39 cellular contexts compared by ENCODE assay signal in genomic region chr19:3866798-3867638, GRCh38. TPM values are rescaled to one million over a fixed set of nuclear protein-coding genes. Genes with fewer than 3 reads are reported as not detected.
DNase-seq lines count a peak whose midpoint lies in the region; ATAC-seq, FAIRE-seq and TF ChIP-seq lines count a peak whose summit lies in the region.
"Had no signal": no experiment of that assay in that cellular context is flagged by ENCODE, and none has a peak within 500 bp of the region (broad histone marks: within the 10 kb centered on the region; RNA-seq: fewer than 3 reads in every experiment).

No MANE protein-coding gene starts in this region.

- TF ChIP-seq POLR2A in K562 (conservative IDR thresholded peaks at IDR 0.05): no peak

- H3K9me3 ChIP-seq in SK-N-SH: no peaks in the 10 kb centered on the region
- H3K9me3 ChIP-seq in K562 (replicated peaks; ENCODE audit: control insufficient read depth, insufficient read depth, low read depth, low read length): 0 out of 2 replicates have a peak, but pooled peaks cover 3% of the 10 kb centered on the region
- H3K9me3 ChIP-seq: colonic mucosa, suprapubic skin, upper lobe of right lung had no signal

- H3K4me1 Mint-ChIP-seq in glutamatergic neuron (ENCODE audit: low read depth, unreplicated experiment) (peaks cover 3% of the 10 kb centered on the region), progenitor cell of endocrine pancreas (ENCODE audit: low read depth) (no peaks in the 10 kb centered on the region)

- DNase-seq in SK-N-SH (peak; percentile 47), K562 (ENCODE audit: extremely low read depth in 1 of 4, low spot score in 3 of 4) (no peak), glutamatergic neuron (no peak), progenitor cell of endocrine pancreas (ENCODE audit: low spot score, unreplicated experiment) (no peak), NCI-H446 treated with DMSO at 0.1 percent for 48 hours (lab: John Stamatoyannopoulos, UW) (no peak)
- no peak for DNase-seq in effector CD4-positive, alpha-beta T cell
- DNase-seq: activated CD8-positive, alpha-beta T cell treated with anti-CD3 and anti-CD28 coated beads for 36 hours; activated naive CD4-positive, alpha-beta T cell treated with anti-CD3 and anti-CD28 coated beads, Interleukin-2, amount 50 U/mL, for 16 hours; Calu3; colonic mucosa; DMS79; effector memory CD8-positive, alpha-beta T cell; esophagus squamous epithelium; foreskin keratinocyte; GF-D8; heart left ventricle; KG1; kidney; NCI-H1105; NCI-H187 treated with DMSO at 0.1 percent for 48 hours; NCI-H2227 treated with DMSO at 0.1 percent for 48 hours; NCI-H526 treated with DMSO at 0.1 percent for 48 hours; Peyer's patch; retina; SHP77; stimulated activated naive CD4-positive, alpha-beta T cell; upper lobe of right lung had no signal

- H4K20me1 ChIP-seq in SK-N-SH (ENCODE audit: insufficient read depth) (no peaks in the 10 kb centered on the region), K562 (replicated peaks; ENCODE audit: control insufficient read depth, insufficient read depth, low read length) (no peaks in the 10 kb centered on the region)

- TF ChIP-seq RAD21 in SK-N-SH (IDR thresholded peaks at IDR 0.05; ENCODE audit: low read length) (no peak), K562 (CRISPR knock-in tag; conservative IDR thresholded peaks at IDR 0.05 in 1 of 2, IDR thresholded peaks at IDR 0.05 in 1 of 2) (no peak)

- H3K79me2 ChIP-seq in SK-N-SH (ENCODE audit: insufficient read depth): no peaks in the 10 kb centered on the region
- H3K79me2 ChIP-seq in K562 (ENCODE audit: control insufficient read depth, insufficient read depth, low read length): no peaks in the 10 kb centered on the region

- no peak for FAIRE-seq in K562 (lab: Jason Lieb, UNC)
- FAIRE-seq: bronchial epithelial cell, kidney had no signal

- no peaks in the 10 kb centered on the region; a peak in 1 of 4 replicates for H3K4me1 ChIP-seq in SK-N-SH (ENCODE audit: control insufficient read depth in 1 of 2, insufficient read depth in 2 of 2, low read depth in 1 of 2, low read length in 1 of 2)
- H3K4me1 ChIP-seq in K562 (replicated peaks in 1 of 2; ENCODE audit: control insufficient read depth in 2 of 2, insufficient read depth in 2 of 2, low read length in 2 of 2): peaks cover 0 to 15% of the 10 kb centered on the region in 2 experiments; a peak in 2 of 5 replicates
- H3K4me1 ChIP-seq: colonic mucosa, foreskin keratinocyte, upper lobe of right lung had no signal

- H3K9me2 ChIP-seq in SK-N-SH: no peaks in the 10 kb centered on the region

- intact Hi-C loops in K562 (cut with micrococcal nuclease): no loop called here

- no peak overlapping the region for H3K27ac Mint-ChIP-seq in glutamatergic neuron (ENCODE audit: unreplicated experiment)
- H3K27ac Mint-ChIP-seq in progenitor cell of endocrine pancreas: peak overlapping the region; percentile 62
- H3K27ac Mint-ChIP-seq: activated CD8-positive, alpha-beta T cell treated with anti-CD3 and anti-CD28 coated beads for 36 hours; effector memory CD8-positive, alpha-beta T cell had no signal

- H3K36me3 Mint-ChIP-seq in glutamatergic neuron (ENCODE audit: unreplicated experiment): no peaks in the 10 kb centered on the region
- no peaks in the 10 kb centered on the region for H3K36me3 Mint-ChIP-seq in progenitor cell of endocrine pancreas (ENCODE audit: insufficient read depth)

- H3K27me3 ChIP-seq in SK-N-SH (ENCODE audit: insufficient read depth) (peaks cover 26% of the 10 kb centered on the region; the same call in 1 of the 2 replicates), K562 (ENCODE audit: control insufficient read depth in 2 of 2, insufficient read depth in 2 of 2, low read length in 2 of 2) (peaks cover 48 to 52% of the 10 kb centered on the region in 2 experiments)

- H3F3A ChIP-seq in SK-N-SH (replicated peaks; ENCODE audit: insufficient read depth): no peaks in the 10 kb centered on the region

- 68% methylated on average over 13 of the region's 14 CpGs for WGBS in SK-N-SH (ENCODE audit: low lambda C conversion rate)
- 3% methylated on average over 14 of the region's 14 CpGs for WGBS in K562 (ENCODE audit: insufficient coverage, low coverage, missing lambda C conversion rate)

- TF ChIP-seq EP300 in SK-N-SH (IDR thresholded peaks at IDR 0.05; ENCODE audit: borderline replicate concordance in 1 of 2, low read depth in 1 of 2, low read length in 1 of 2) (no peak), K562 (IDR thresholded peaks at IDR 0.05; ENCODE audit: low read length) (no peak)

- H3K4me3 Mint-ChIP-seq in glutamatergic neuron (ENCODE audit: unreplicated experiment) (peak overlapping the region; percentile 38), progenitor cell of endocrine pancreas (ENCODE audit: low read depth) (peak overlapping the region; percentile 14)
- H3K4me3 Mint-ChIP-seq: activated CD8-positive, alpha-beta T cell treated with anti-CD3 and anti-CD28 coated beads for 36 hours; effector memory CD8-positive, alpha-beta T cell had no signal

- H3K9me3 Mint-ChIP-seq in glutamatergic neuron (ENCODE audit: unreplicated experiment) (peaks cover 7% of the 10 kb centered on the region), progenitor cell of endocrine pancreas (ENCODE audit: low read depth) (peaks cover 5% of the 10 kb centered on the region)
- H3K9me3 Mint-ChIP-seq: activated CD8-positive, alpha-beta T cell treated with anti-CD3 and anti-CD28 coated beads for 36 hours; effector memory CD8-positive, alpha-beta T cell had no signal

- no peak for TF ChIP-seq CTCF in SK-N-SH (IDR thresholded peaks at IDR 0.05)
- TF ChIP-seq CTCF in K562 (IDR thresholded peaks at IDR 0.05 in 2 of 3, conservative IDR thresholded peaks at IDR 0.05 in 1 of 3; ENCODE audit: insufficient read depth in 2 of 3, low read depth in 1 of 3, low read length in 3 of 3): no peak
- TF ChIP-seq CTCF in glutamatergic neuron (IDR thresholded peaks at IDR 0.05; ENCODE audit: partially characterized antibody, unreplicated experiment): no peak
- TF ChIP-seq CTCF in progenitor cell of endocrine pancreas (IDR thresholded peaks at IDR 0.05; ENCODE audit: unreplicated experiment): no peak

- no peak; the same call in 2 of the 3 replicates for ATAC-seq in SK-N-SH treated with all-trans-retinoic acid at 6 μM for 48 hours
- no peak for ATAC-seq in K562
- ATAC-seq in GM21825 (IDR thresholded peaks at IDR 0.05; ENCODE audit: unreplicated experiment): no peak
- ATAC-seq: activated CD8-positive, alpha-beta T cell treated with anti-CD3 and anti-CD28 coated beads for 36 hours; effector memory CD8-positive, alpha-beta T cell; foreskin keratinocyte; heart left ventricle had no signal

- H3K27me3 Mint-ChIP-seq in glutamatergic neuron (ENCODE audit: unreplicated experiment) (peaks cover 13% of the 10 kb centered on the region), progenitor cell of endocrine pancreas (peaks cover 46% of the 10 kb centered on the region)

- H3K4me2 ChIP-seq in SK-N-SH (no peak overlapping the region), K562 (ENCODE audit: insufficient read depth, low read length) (no peak overlapping the region)

- CTCF ChIA-PET in SK-N-SH (lab: Yijun Ruan, JAX) (interaction anchor here (1.1 to 2.0 kb wide), 4 partner anchors 15 to 118 kb away, joined by 3 to 6 read pairs (median 4); partner anchors contain the start of gene EEF2), K562 (lab: Yijun Ruan, JAX; ENCODE audit: low intra/inter-chr PET ratio) (no interaction called here)

- H2AFZ ChIP-seq in SK-N-SH (ENCODE audit: low read depth) (no peak overlapping the region), K562 (ENCODE audit: low read depth, low read length) (no peak overlapping the region)

- in situ Hi-C loops in K562 (cut with MboI): no loop called here

- H3K36me3 ChIP-seq in SK-N-SH (replicated peaks in 1 of 2; ENCODE audit: control insufficient read depth in 1 of 2, insufficient read depth in 2 of 2, low read length in 1 of 2) (no peaks in the 10 kb centered on the region), K562 (ENCODE audit: control insufficient read depth, insufficient read depth, low read length) (no peaks in the 10 kb centered on the region)
- H3K36me3 ChIP-seq: colonic mucosa, esophagus squamous epithelium, heart left ventricle, Peyer's patch, suprapubic skin, upper lobe of right lung had no signal

- no peak overlapping the region for H3K9ac ChIP-seq in SK-N-SH
- no peak overlapping the region; a peak in 1 of 4 replicates for H3K9ac ChIP-seq in K562 (ENCODE audit: insufficient read depth in 1 of 2, low read depth in 2 of 2, low read length in 2 of 2)

- no TSS peak for BruUV-seq in K562 (replicated peaks; lab: Mats Ljungman, UMichigan)

- no peaks in the 10 kb centered on the region for H3K9me1 ChIP-seq in K562 (ENCODE audit: control insufficient read depth, insufficient read depth, low read length)

- POLR2A ChIA-PET in SK-N-SH (lab: Yijun Ruan, JAX) (no interaction called here), K562 (lab: Yijun Ruan, JAX) (interaction anchor here (1.1 to 1.3 kb wide), 2 partner anchors 9 to 13 kb away, joined by 3 to 4 read pairs; no protein-coding TSS in a partner anchor)

- H3K27ac ChIP-seq in SK-N-SH (ENCODE audit: low read depth in 2 of 2, low read length in 1 of 2) (no peak overlapping the region), K562 (ENCODE audit: extremely low read depth, low read depth, low read length) (no peak overlapping the region)
- H3K27ac ChIP-seq: C4-2B, colonic mucosa, esophagus squamous epithelium, foreskin keratinocyte, heart left ventricle, Peyer's patch, skin epidermis, suprapubic skin, upper lobe of right lung had no signal

- H3K4me3 ChIP-seq in SK-N-SH (ENCODE audit: low read depth in 2 of 2, low read length in 1 of 2): no peak overlapping the region
- H3K4me3 ChIP-seq in K562: no peak overlapping the region
- H3K4me3 ChIP-seq: colonic mucosa, esophagus squamous epithelium, heart left ventricle, Peyer's patch, skin epidermis, suprapubic skin, upper lobe of right lung had no signal

RNA-seq across cellular contexts. Expression of gene ZFR2, which starts 1.8 kb away (rescaled TPM):
- polyA plus RNA-seq in SK-N-SH (2012; rRNA removed): 0.18 and 0.44 TPM in 2 replicates
- 0.06 and 0.64 TPM in 2 replicates for polyA plus RNA-seq in SK-N-SH (2012; cell fraction: cytosol; rRNA removed)
- 0.55 and 1.3 TPM in 2 replicates for polyA plus RNA-seq in SK-N-SH (2012; cell fraction: nucleus; rRNA removed)
- total RNA-seq in K562 (2011; cell fraction: chromatin; rRNA removed; ENCODE audit: low replicate concordance): 0.09 and 0.14 TPM in 2 replicates
- total RNA-seq in K562 (2011; cell fraction: nucleolus; rRNA removed): 0.26 TPM in 1 of 2 replicates, not detected in the other
- 0.38 TPM in 1 of 2 replicates, not detected in the other for total RNA-seq in K562 (2011; cell fraction: nucleoplasm; rRNA removed)
- 0.33 and 0.59 TPM in 2 replicates for total RNA-seq in K562 (2014; rRNA removed)
- not detected in 2 replicates for total RNA-seq in K562 (2014; rRNA removed; fragmentation: Illumina TruSeq; extraction: Trizol)
- total RNA-seq in K562 (2015; rRNA removed; fragmentation: Illumina TruSeq; extraction: Trizol): not detected in 2 replicates
- not detected in 2 replicates for total RNA-seq in K562 (2021)
- polyA plus RNA-seq in K562 (2011; rRNA removed): 0.03 and 0.04 TPM in 2 replicates
- 0.19 and 0.22 TPM in 2 replicates for polyA plus RNA-seq in K562 (2011; cell fraction: cytosol; rRNA removed)
- 0.08 and 0.21 TPM in 2 replicates for polyA plus RNA-seq in K562 (2011; cell fraction: nucleus; rRNA removed)
- 0.04 and 0.17 TPM in 2 replicates for polyA plus RNA-seq in K562 (2012)
- not detected in 2 replicates for polyA plus RNA-seq in K562 (2014; fragmentation: Illumina TruSeq; extraction: Trizol)
- polyA plus RNA-seq in K562 (2014; fragmentation: Nextera tagmentation; extraction: Ambion mirVana): under 1 TPM in 1 of 2 experiments, not detected in 1; 0.07 TPM
- not detected in 2 replicates for polyA plus RNA-seq in K562 (2014; rRNA removed)
- not detected in 2 replicates for polyA minus RNA-seq in K562 (2011; rRNA and poly(A)+ RNA removed)
- not detected in 2 replicates for polyA minus RNA-seq in K562 (2011; cell fraction: cytosol; rRNA and poly(A)+ RNA removed)
- polyA minus RNA-seq in K562 (2011; cell fraction: nucleus; rRNA and poly(A)+ RNA removed): 0.13 TPM in 1 of 2 replicates, not detected in the other
- total RNA-seq in glutamatergic neuron (ENCODE audit: unreplicated experiment): 8.9 TPM
- 3.5 and 3.9 TPM in 2 replicates for total RNA-seq in progenitor cell of endocrine pancreas
- total RNA-seq: A172, bronchial epithelial cell, Calu3, colonic mucosa, esophagus squamous epithelium, foreskin keratinocyte, H4, liver, MCF 10A, mesenteric fat pad, Peyer's patch had no signal
- polyA plus RNA-seq: liver had no signal

RNA-seq across cellular contexts. Expression of gene ATCAY, which starts 13.5 kb away (rescaled TPM):
- polyA plus RNA-seq in SK-N-SH (2012; rRNA removed) (0.84 and 1.2 TPM in 2 replicates), K562 (2011; rRNA removed) (not detected in 2 replicates), K562 (2014; fragmentation: Illumina TruSeq; extraction: Trizol) (not detected in 2 replicates), K562 (2014; fragmentation: Nextera tagmentation; extraction: Ambion mirVana) (not detected), K562 (2014; rRNA removed) (not detected in 2 replicates)
- polyA plus RNA-seq in SK-N-SH (2012; cell fraction: cytosol; rRNA removed): 0.68 and 1.4 TPM in 2 replicates
- 0.48 and 0.67 TPM in 2 replicates for polyA plus RNA-seq in SK-N-SH (2012; cell fraction: nucleus; rRNA removed)
- not detected in 2 replicates for total RNA-seq in K562 (2011; cell fraction: chromatin; rRNA removed; ENCODE audit: low replicate concordance)
- not detected in 2 replicates for total RNA-seq in K562 (2011; cell fraction: nucleolus; rRNA removed)
- total RNA-seq in K562 (2011; cell fraction: nucleoplasm; rRNA removed): 0.08 TPM in 1 of 2 replicates, not detected in the other
- total RNA-seq in K562 (2014; rRNA removed) (not detected in 2 replicates), K562 (2014; rRNA removed; fragmentation: Illumina TruSeq; extraction: Trizol) (not detected in 2 replicates), K562 (2015; rRNA removed; fragmentation: Illumina TruSeq; extraction: Trizol) (not detected in 2 replicates), K562 (2021) (0.07 TPM in 1 of 2 replicates, not detected in the other), glutamatergic neuron (ENCODE audit: unreplicated experiment) (182 TPM), progenitor cell of endocrine pancreas (0.43 and 1.1 TPM in 2 replicates)
- polyA plus RNA-seq in K562 (2011; cell fraction: cytosol; rRNA removed): 0.04 TPM in 1 of 2 replicates, not detected in the other
- polyA plus RNA-seq in K562 (2011; cell fraction: nucleus; rRNA removed): not detected in 2 replicates
- not detected in 2 replicates for polyA plus RNA-seq in K562 (2012)
- polyA minus RNA-seq in K562 (2011; rRNA and poly(A)+ RNA removed): not detected in 2 replicates
- polyA minus RNA-seq in K562 (2011; cell fraction: cytosol; rRNA and poly(A)+ RNA removed): not detected in 2 replicates
- not detected in 2 replicates for polyA minus RNA-seq in K562 (2011; cell fraction: nucleus; rRNA and poly(A)+ RNA removed)
- total RNA-seq: A172; activated CD8-positive, alpha-beta T cell treated with anti-CD3 and anti-CD28 coated beads for 36 hours; bronchial epithelial cell; Calu3; esophagus squamous epithelium; foreskin keratinocyte; H4; heart left ventricle; liver; MCF 10A; mesenteric fat pad; omental fat pad; suprapubic skin; upper lobe of right lung had no signal
- polyA plus RNA-seq: foreskin keratinocyte, heart left ventricle, liver had no signal

Comparison
In these comparisons a context has a peak if more than half of its experiments do, and no peak if none do; other contexts are left out.
1. RNA of gene ATCAY, which starts 13.5 kb away (total RNA-seq): 182 TPM in glutamatergic neuron (single experiment); 0.43 to 1.1 TPM in progenitor cell of endocrine pancreas and 0.07 to 0.08 TPM in K562; every median in the first group is over 10 times any median in the second.